8 cellular contexts compared by ENCODE assay signal in the genomic region with DNA sequence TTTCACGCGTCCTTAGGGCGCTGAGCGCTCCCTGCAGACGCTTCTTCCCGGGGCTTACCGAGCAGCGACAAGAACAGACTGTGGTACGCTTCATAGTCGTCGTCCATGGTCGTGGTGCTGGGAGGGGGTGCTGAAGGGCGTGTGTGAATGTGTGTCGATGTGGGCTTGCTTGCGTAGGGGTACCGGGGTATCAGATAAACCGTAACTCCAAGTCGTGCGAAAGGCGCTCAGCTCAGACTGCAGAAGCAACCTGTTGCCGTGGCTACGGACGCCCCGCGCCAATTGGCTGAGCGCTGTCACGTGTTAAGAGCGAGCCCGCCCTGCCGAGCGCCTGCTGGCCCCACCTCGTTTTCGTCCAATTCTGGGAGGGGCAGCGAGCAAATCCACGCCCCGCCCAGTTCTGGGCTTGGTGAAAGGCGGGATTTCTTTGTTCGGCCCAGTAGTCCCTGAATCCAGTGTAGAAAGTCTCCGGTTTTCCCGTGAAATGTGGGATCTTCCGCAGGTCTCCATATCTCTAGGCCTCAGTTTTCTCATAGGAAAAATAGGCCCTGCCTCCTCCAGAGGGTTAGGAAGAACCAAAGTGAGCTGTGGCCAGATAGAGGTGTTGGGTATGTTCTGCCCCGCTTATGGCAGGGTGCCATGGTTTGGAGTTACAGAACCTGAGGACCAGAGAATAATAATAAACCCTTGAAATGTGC. TPM values are rescaled to one million over a fixed set of nuclear protein-coding genes. Genes with fewer than 3 reads are reported as not detected.
A peak's percentile ranks its signal among the peaks of the same experiment; 100 is the strongest.
DNase-seq lines count a peak whose midpoint lies in the region; ATAC-seq and TF ChIP-seq lines count a peak whose summit lies in the region.

Gene EFCAB12 (minus strand): TSS at position 255 of the 698 bp plus-strand sequence. CDS start 148 bp downstream, at position 107.

- peak within 1 kb of the TSS; percentile 100 for H3K4me2 ChIP-seq in parathyroid adenoma (ENCODE audit: low read length)

- peak in 1 of 6 experiments; percentile 5 for TF ChIP-seq CTCF in adrenal gland (IDR thresholded peaks at IDR 0.05)
- TF ChIP-seq CTCF in parathyroid adenoma (IDR thresholded peaks at IDR 0.05): peak; percentile 7

- H3K27me3 ChIP-seq in adrenal gland (no peaks in the 10 kb centered on the region), parathyroid adenoma (ENCODE audit: control insufficient read depth, insufficient read depth, low read length) (no peaks in the 10 kb centered on the region), thymus (ENCODE audit: control insufficient read depth, insufficient read depth) (no peaks in the 10 kb centered on the region)

- peak; percentile 94 for DNase-seq in DMS53 (lab: John Stamatoyannopoulos, UW)
- peak; percentile 89 for DNase-seq in M059J (ENCODE audit: low read depth)
- DNase-seq in T-cell: peak; percentile 76 to 95 (median 88)
- DNase-seq in adrenal gland: peak; percentile 96 to 99 (median 97)
- DNase-seq in cardiac septum (ENCODE audit: low spot score): peak; percentile 99

- no peaks in the 10 kb centered on the region for H3K27me3 Mint-ChIP-seq in T-cell

- H3K27ac ChIP-seq in adrenal gland: peak within 1 kb of the TSS in 2 of 5 donors; percentile 51 to 55
- peak within 1 kb of the TSS; percentile 61 for H3K27ac ChIP-seq in parathyroid adenoma
- H3K27ac ChIP-seq in thymus (ENCODE audit: low read depth): no peak within 1 kb of the TSS

- H3K4me1 ChIP-seq in adrenal gland (replicated peaks in 1 of 2) (peaks cover 7 to 16% of the 10 kb centered on the region in 2 donors), parathyroid adenoma (peaks cover 18% of the 10 kb centered on the region), thymus (ENCODE audit: control insufficient read depth, insufficient read depth, low read length) (peaks cover 16% of the 10 kb centered on the region)

- peak within 1 kb of the TSS; percentile 73 to 82 for H3K27ac Mint-ChIP-seq in T-cell

- no peak within 1 kb of the TSS for H3K9ac ChIP-seq in parathyroid adenoma

- peak within 1 kb of the TSS; percentile 73 to 80 (median 77) for H3K4me3 Mint-ChIP-seq in T-cell

- 2 to 8% (median 2%) methylated on average over 7 to 42 of the region's 42 CpGs for WGBS in adrenal gland, 4 donors
- 6% methylated on average over 42 of the region's 42 CpGs for WGBS in thymus

- H3K79me2 ChIP-seq in parathyroid adenoma: no peaks in the 10 kb centered on the region

- H3K4me1 Mint-ChIP-seq in T-cell: peaks cover 20 to 26% (median 25%) of the 10 kb centered on the region in 3 donors

- POLR2A ChIA-PET in T-cell (lab: Charles Lee): interaction anchor here (0.6 to 1.5 kb wide), 3 partner anchors 11 to 22 kb away, joined by 3 to 9 read pairs (median 7); partner anchors contain the start of genes IFT122 (in 1 of the 2) and MBD4 (in 1 of the 2)

- H3K9me3 ChIP-seq in adrenal gland (replicated peaks in 1 of 3) (no peaks in the 10 kb centered on the region), parathyroid adenoma (ENCODE audit: control insufficient read depth, low read length) (no peaks in the 10 kb centered on the region), thymus (ENCODE audit: control insufficient read depth) (no peaks in the 10 kb centered on the region)

- H3K36me3 Mint-ChIP-seq in T-cell: peaks cover 21% of the 10 kb centered on the region

- CTCF ChIA-PET in T-cell (lab: Charles Lee): interaction anchor here (0.6 to 2.4 kb wide), 4 partner anchors 10 to 1831 kb away, joined by 3 to 9 read pairs (median 3); partner anchors contain the start of genes IFT122 (in 1 of the 2) and MBD4 (in 1 of the 2)

- H3K36me3 ChIP-seq in adrenal gland (replicated peaks in 1 of 2) (peaks cover 0 to 33% of the 10 kb centered on the region in 2 donors), parathyroid adenoma (ENCODE audit: control insufficient read depth, insufficient read depth, low read length) (no peaks in the 10 kb centered on the region), thymus (ENCODE audit: control insufficient read depth, insufficient read depth) (peaks cover 24% of the 10 kb centered on the region)

- H2AFZ ChIP-seq in parathyroid adenoma: peak within 1 kb of the TSS; percentile 92

- peak within 1 kb of the TSS in 3 of 4 donors; percentile 4 to 77 (median 38) for H3K4me3 ChIP-seq in adrenal gland
- H3K4me3 ChIP-seq in parathyroid adenoma (ENCODE audit: low read depth, low read length): peak within 1 kb of the TSS; percentile 90
- H3K4me3 ChIP-seq in thymus (ENCODE audit: low read length): peak within 1 kb of the TSS; percentile 46

- intact Hi-C loops in adrenal gland (cut with DNase I) (no loop called here), cardiac septum (cut with DNase I) (no loop called here)

- H3K9me3 Mint-ChIP-seq in T-cell: no peaks in the 10 kb centered on the region

- ATAC-seq in GM21737 (IDR thresholded peaks at IDR 0.05; ENCODE audit: unreplicated experiment) (peak; percentile 82), T-cell (replicated peaks in 1 of 4) (peak; percentile 91 to 98 (median 98))

- peak in 1 of 2 donors; percentile 39 for TF ChIP-seq POLR2A in adrenal gland (IDR thresholded peaks at IDR 0.05)

RNA-seq across cellular contexts. Expression of gene EFCAB12, which starts in this region (rescaled TPM):
- not detected in 2 replicates for total RNA-seq in M059J (2014; rRNA removed; shearing (Covaris generic))
- total RNA-seq in T-cell (1 to 10 TPM; 1.2 to 2.7 (median 2.2) TPM), adrenal gland (1 to 10 TPM in 2 of 8 donors, under 1 TPM in 5, not detected in 1; 0.17 to 1.3 (median 0.41) TPM), cardiac septum (0.16 TPM)
- polyA plus RNA-seq in adrenal gland (1 to 10 TPM in 2 of 3 donors, under 1 TPM in 1; 0.37 to 3.9 (median 2.8) TPM), thymus (0.37 TPM)

Comparison
In these comparisons a context has a peak if more than half of its experiments do, and no peak if none do; other contexts are left out.
1. Peak in DNase-seq in M059J; RNA of the gene not detected or under 1 TPM.
2. Peak in DNase-seq in cardiac septum; RNA of the gene not detected or under 1 TPM.
3. H3K4me3 ChIP-seq: peak in every context shown above with its lines; median percentile 90 in parathyroid adenoma; 46 in thymus; 38 in adrenal gland.